27 cellular contexts compared by ENCODE assay signal in genomic region chr15:99149366-99149765, GRCh38. TPM values are rescaled to one million over a fixed set of nuclear protein-coding genes. Genes with fewer than 3 reads are reported as not detected.
DNase-seq lines count a peak whose midpoint lies in the region; ATAC-seq and TF ChIP-seq lines count a peak whose summit lies in the region.
"Had no signal": no experiment of that assay in that cellular context is flagged by ENCODE, and none has a peak within 500 bp of the region (broad histone marks: within the 10 kb centered on the region; RNA-seq: fewer than 3 reads in every experiment).

No MANE protein-coding gene starts in this region.

- ATAC-seq in Right ventricle myocardium inferior (peak; percentile 47), left cardiac atrium (no peak), psoas muscle (peak in 2 of 4 donors; percentile 3 to 12), aorta (ENCODE audit: low FRiP score) (peak; percentile 12), GM21576 (IDR thresholded peaks at IDR 0.05; ENCODE audit: unreplicated experiment) (no peak)
- ATAC-seq: activated CD8-positive, alpha-beta T cell treated with anti-CD3 and anti-CD28 coated beads, Interleukin-2, amount 10 ng/mL, durations not matched to agents 7 days and 5 days; right lobe of liver had no signal

- TF ChIP-seq EP300 in esophagus muscularis mucosa (IDR thresholded peaks at IDR 0.05): no peak

- 94% methylated on average over 4 of the region's 4 CpGs for WGBS in esophagus muscularis mucosa
- WGBS in psoas muscle, 3 donors: 78 to 90% (median 78%) methylated on average over 4 of the region's 4 CpGs
- 93 to 95% methylated on average over 4 of the region's 4 CpGs for WGBS in aorta, 2 donors

- in situ Hi-C loops in HAP-1 (cut with MboI; ENCODE audit: low sequenced_read_pairs): no loop called here

- no peak for DNase-seq in Right ventricle myocardium inferior (ENCODE audit: missing footprints)
- no peak for DNase-seq in left cardiac atrium
- DNase-seq in esophagus muscularis mucosa (ENCODE audit: extremely low spot score): no peak
- no peak for DNase-seq in psoas muscle
- DNase-seq in aorta: no peak
- DNase-seq in HAP-1 (ENCODE audit: low spot score in 2 of 2): no peak
- DNase-seq in hepatic stellate cell (ENCODE audit: low spot score): no peak
- DNase-seq: activated CD4-positive, alpha-beta T cell treated with anti-CD3 and anti-CD28 coated beads for 4 hours; activated CD8-positive, alpha-beta T cell treated with anti-CD3 and anti-CD28 coated beads, Interleukin-2, amount 10 ng/mL, durations not matched to agents 7 days and 5 days; activated naive CD4-positive, alpha-beta T cell treated with anti-CD3 and anti-CD28 coated beads, Interleukin-2, amount 50 U/mL, for 16 hours; activated T-cell treated with anti-CD3 and anti-CD28 coated beads for 4 hours; brain microvascular endothelial cell; COR-L47; effector CD4-positive, alpha-beta T cell; KBM-7; NCI-H1105 treated with DMSO at 0.1 percent for 48 hours; NCI-H2029; NCI-H2227 treated with DMSO at 0.1 percent for 48 hours; NCI-H69; nephron progenitor cell; ovary; T1000; WERI-Rb-1 had no signal

- TF ChIP-seq CTCF in esophagus muscularis mucosa (IDR thresholded peaks at IDR 0.05) (no peak), psoas muscle (IDR thresholded peaks at IDR 0.05) (no peak)

- H3K4me3 ChIP-seq in esophagus muscularis mucosa: no peak overlapping the region
- no peak overlapping the region for H3K4me3 ChIP-seq in psoas muscle
- H3K4me3 ChIP-seq in aorta (ENCODE audit: low read length in 2 of 2): no peak overlapping the region
- H3K4me3 ChIP-seq in HAP-1: no peak overlapping the region
- H3K4me3 ChIP-seq: ovary, right lobe of liver had no signal

- H3K4me1 ChIP-seq in esophagus muscularis mucosa (peaks cover 9 to 62% (median 47%) of the 10 kb centered on the region in 4 donors), psoas muscle (peaks cover 16% of the 10 kb centered on the region), aorta (ENCODE audit: control insufficient read depth in 1 of 2, insufficient read depth in 2 of 2, low read length in 2 of 2) (no peaks in the 10 kb centered on the region), HAP-1 (peaks cover 18% of the 10 kb centered on the region)

- H3K36me3 ChIP-seq in esophagus muscularis mucosa (peaks cover 0 to 19% (median 8%) of the 10 kb centered on the region in 4 donors), psoas muscle (ENCODE audit: insufficient read depth in 1 of 2, low read depth in 1 of 2) (no peaks in the 10 kb centered on the region), aorta (ENCODE audit: control insufficient read depth in 1 of 2, insufficient read depth in 2 of 2, low read length in 1 of 2) (no peaks in the 10 kb centered on the region), HAP-1 (replicated peaks) (no peaks in the 10 kb centered on the region)
- H3K36me3 ChIP-seq: ovary, WERI-Rb-1 had no signal

- intact Hi-C loops in Right ventricle myocardium inferior (cut with DNase I) (no loop called here), left cardiac atrium (cut with DNase I) (no loop called here), esophagus muscularis mucosa (cut with DNase I) (no loop called here), psoas muscle (cut with DNase I) (no loop called here), aorta (cut with DNase I) (no loop called here)

- H3K27me3 ChIP-seq in esophagus muscularis mucosa: no peaks in the 10 kb centered on the region
- H3K27me3 ChIP-seq in psoas muscle (ENCODE audit: insufficient read depth in 3 of 3, low read length in 2 of 3): no peaks in the 10 kb centered on the region
- H3K27me3 ChIP-seq in aorta (ENCODE audit: control insufficient read depth in 1 of 2, insufficient read depth in 2 of 2, low read length in 1 of 2): no peaks in the 10 kb centered on the region
- H3K27me3 ChIP-seq in HAP-1 (ENCODE audit: low read depth): no peaks in the 10 kb centered on the region
- H3K27me3 ChIP-seq: brain microvascular endothelial cell, ovary, right lobe of liver had no signal

- H3K27ac ChIP-seq in esophagus muscularis mucosa (replicated peaks in 1 of 4) (peak overlapping the region; percentile 77 to 98 (median 97)), psoas muscle (peak overlapping the region; percentile 34), aorta (ENCODE audit: low read depth in 1 of 2, low read length in 2 of 2) (no peak overlapping the region)
- H3K27ac ChIP-seq: brain microvascular endothelial cell, C4-2B, epithelial cell of prostate, ovary, right lobe of liver, WERI-Rb-1 had no signal

- no peaks in the 10 kb centered on the region for H3K9me3 ChIP-seq in esophagus muscularis mucosa
- no peaks in the 10 kb centered on the region for H3K9me3 ChIP-seq in psoas muscle
- no peaks in the 10 kb centered on the region for H3K9me3 ChIP-seq in aorta (ENCODE audit: control insufficient read depth, low read length)
- no peaks in the 10 kb centered on the region for H3K9me3 ChIP-seq in HAP-1
- H3K9me3 ChIP-seq: ovary, right lobe of liver had no signal

- no peak for TF ChIP-seq POLR2A in esophagus muscularis mucosa (IDR thresholded peaks at IDR 0.05; ENCODE audit: low read depth)

RNA-seq across cellular contexts. Expression of gene SYNM, which starts 44.5 kb away (rescaled TPM):
- total RNA-seq in Right ventricle myocardium inferior (311 TPM), left cardiac atrium (100 to 1,000 TPM; 302 to 329 TPM), esophagus muscularis mucosa (1,000 to 10,000 TPM; 1,866 to 2,563 (median 2,454) TPM), psoas muscle (100 to 1,000 TPM; 288 to 380 (median 349) TPM), aorta (100 to 1,000 TPM in 1 of 2 donors, 10 to 100 TPM in 1; 81.9 to 103 TPM)
- polyA plus RNA-seq in psoas muscle (100 to 1,000 TPM in 2 of 3 donors, 10 to 100 TPM in 1; 77.5 to 291 (median 121) TPM), aorta (10 to 100 TPM; 42.6 to 45.7 TPM)

Comparison
In these comparisons a context has a peak if more than half of its experiments do, and no peak if none do; other contexts are left out.
1. ATAC-seq: peak in Right ventricle myocardium inferior (single experiment) and aorta (single experiment); none in left cardiac atrium (0 of 2) and GM21576 (single experiment).
2. H3K27ac ChIP-seq: peak in esophagus muscularis mucosa (4 of 4) and psoas muscle (single experiment); none in aorta (0 of 2).